Comparison of ENCODE assay signal across 8 cellular contexts in the genomic region with DNA sequence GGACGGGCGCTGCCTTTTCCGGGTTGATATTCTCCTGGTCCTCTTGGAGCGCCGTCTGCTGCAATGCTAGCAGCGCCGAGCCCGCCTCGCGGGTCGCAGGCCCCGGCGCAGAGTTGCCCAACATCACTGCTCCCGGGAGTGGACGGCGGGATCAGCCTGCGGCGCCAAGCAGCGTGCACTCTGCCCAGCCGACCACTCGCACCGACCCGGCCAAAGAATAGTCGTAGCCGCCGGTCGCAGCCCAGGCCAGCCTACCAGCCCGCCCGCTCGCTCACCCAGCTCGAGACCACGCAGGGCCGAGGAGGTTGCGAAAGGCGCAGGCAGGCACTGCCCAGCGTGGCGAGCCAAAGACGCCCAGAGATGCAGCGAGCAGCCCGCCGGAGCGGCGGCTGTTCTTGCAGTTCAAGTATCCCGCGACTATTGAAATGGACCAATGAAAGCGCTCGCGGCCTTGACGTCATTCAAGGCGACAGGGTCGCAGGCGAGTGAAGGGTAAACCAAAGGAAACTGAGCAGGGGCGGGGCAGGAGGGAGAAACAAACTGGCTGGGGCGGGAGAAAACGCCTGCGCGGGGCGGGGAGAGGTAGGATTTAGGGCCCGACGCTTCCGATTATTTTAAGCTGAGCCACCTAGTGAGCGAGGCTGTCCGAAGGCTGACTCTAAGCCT. TPM values are rescaled to one million over a fixed set of nuclear protein-coding genes. Genes with fewer than 3 reads are reported as not detected.
DNase-seq lines count a peak whose midpoint lies in the region; ATAC-seq, FAIRE-seq and TF ChIP-seq lines count a peak whose summit lies in the region.

Gene CCNA2 (minus strand): TSS at position 379 of the 666 bp plus-strand sequence. CDS start 255 bp downstream, at position 124.

- H3K36me3 ChIP-seq in KOPT-K1 (ENCODE audit: insufficient read depth, low read length) (peaks cover 63% of the 10 kb centered on the region), esophagus squamous epithelium (peaks cover 0 to 49% (median 5%) of the 10 kb centered on the region in 3 donors)

- FAIRE-seq in RCC 7860 (lab: Jason Lieb, UNC): peak; percentile 85

- H3K36me3 Mint-ChIP-seq in activated T-cell treated with anti-CD3 and anti-CD28 coated beads, Interleukin-2, amount 50 U/mL, for 72 hours (ENCODE audit: insufficient read depth in 2 of 2): peaks cover 5 to 22% of the 10 kb centered on the region in 2 donors

- H3K4me3 Mint-ChIP-seq in activated T-cell treated with anti-CD3 and anti-CD28 coated beads, Interleukin-2, amount 50 U/mL, for 72 hours: peak within 1 kb of the TSS; percentile 95 to 97

- ATAC-seq in GM21786 (IDR thresholded peaks at IDR 0.05; ENCODE audit: unreplicated experiment): peak; percentile 93
- peak; percentile 96 to 97 for ATAC-seq in activated T-cell treated with anti-CD3 and anti-CD28 coated beads, Interleukin-2, amount 50 U/mL, for 72 hours (replicated peaks in 1 of 2)

- peaks cover 27% of the 10 kb centered on the region for H3K4me1 Mint-ChIP-seq in activated T-cell treated with anti-CD3 and anti-CD28 coated beads, Interleukin-2, amount 50 U/mL, for 72 hours (ENCODE audit: low read depth)

- H3K4me3 ChIP-seq in esophagus squamous epithelium: peak within 1 kb of the TSS; percentile 72 to 89 (median 82)

- H3K27ac ChIP-seq in KOPT-K1 (ENCODE audit: low read depth, low read length, poor library complexity, severe bottlenecking): peak within 1 kb of the TSS; percentile 95
- H3K27ac ChIP-seq in esophagus squamous epithelium: peak within 1 kb of the TSS; percentile 74 to 87 (median 78)

- TF ChIP-seq CTCF in esophagus squamous epithelium (IDR thresholded peaks at IDR 0.05): no peak

- no peaks in the 10 kb centered on the region for H3K9me3 ChIP-seq in KOPT-K1 (ENCODE audit: insufficient read depth, low read length, poor library complexity, severe bottlenecking)
- no peaks in the 10 kb centered on the region for H3K9me3 ChIP-seq in esophagus squamous epithelium

- peak in 1 of 4 donors; percentile 49 for TF ChIP-seq POLR2A in esophagus squamous epithelium (IDR thresholded peaks at IDR 0.05)

- peak; percentile 68 for DNase-seq in DMS79 (lab: John Stamatoyannopoulos, UW)
- DNase-seq in RCC 7860 (ENCODE audit: low spot score): peak; percentile 87
- peak; percentile 95 to 97 for DNase-seq in activated T-cell treated with anti-CD3 and anti-CD28 coated beads, Interleukin-2, amount 50 U/mL, for 72 hours
- peak; percentile 80 for DNase-seq in esophagus squamous epithelium (lab: John Stamatoyannopoulos, UW)
- peak; percentile 98 for DNase-seq in myocyte (ENCODE audit: low read depth)
- peak; percentile 87 to 96 for DNase-seq in stimulated activated CD8-positive, alpha-beta memory T cell treated with anti-CD3 and anti-CD28 coated beads, Interleukin-7, amount 100 ng/mL, for 48 hours (ENCODE audit: extremely low read depth in 1 of 2, low read depth in 1 of 2)

- no peaks in the 10 kb centered on the region for H3K27me3 Mint-ChIP-seq in activated T-cell treated with anti-CD3 and anti-CD28 coated beads, Interleukin-2, amount 50 U/mL, for 72 hours (ENCODE audit: low read depth)

- H3K9me3 Mint-ChIP-seq in activated T-cell treated with anti-CD3 and anti-CD28 coated beads, Interleukin-2, amount 50 U/mL, for 72 hours: no peaks in the 10 kb centered on the region

- no peaks in the 10 kb centered on the region for H3K27me3 ChIP-seq in esophagus squamous epithelium

- intact Hi-C loops in esophagus squamous epithelium (cut with DNase I): no loop called here

- peak within 1 kb of the TSS; percentile 89 for H3K27ac Mint-ChIP-seq in activated T-cell treated with anti-CD3 and anti-CD28 coated beads, Interleukin-2, amount 50 U/mL, for 72 hours

- WGBS in esophagus squamous epithelium, 2 donors: 0 to 1% methylated on average over 17 to 19 of the region's 63 CpGs

- H3K4me1 ChIP-seq in esophagus squamous epithelium: peaks cover 0 to 27% (median 11%) of the 10 kb centered on the region in 3 donors

RNA-seq across cellular contexts. Expression of gene CCNA2, which starts in this region (rescaled TPM):
- total RNA-seq in activated T-cell treated with anti-CD3 and anti-CD28 coated beads, Interleukin-2, amount 50 U/mL, for 72 hours: 10 to 100 TPM; 69.0 to 74.8 TPM
- total RNA-seq in esophagus squamous epithelium (10 to 100 TPM; 11.6 to 43.5 (median 22.6) TPM), myocyte (1.3 and 1.8 TPM in 2 replicates)
- polyA plus RNA-seq in myocyte (2012): 1.0 TPM

Comparison
In these comparisons a context has a peak if more than half of its experiments do, and no peak if none do; other contexts are left out.
1. Peak in every context shown above with its lines: DNase-seq, ATAC-seq, H3K4me3 ChIP-seq and H3K27ac ChIP-seq.